ENCODE assay signal across 14 cellular contexts in the genomic region with DNA sequence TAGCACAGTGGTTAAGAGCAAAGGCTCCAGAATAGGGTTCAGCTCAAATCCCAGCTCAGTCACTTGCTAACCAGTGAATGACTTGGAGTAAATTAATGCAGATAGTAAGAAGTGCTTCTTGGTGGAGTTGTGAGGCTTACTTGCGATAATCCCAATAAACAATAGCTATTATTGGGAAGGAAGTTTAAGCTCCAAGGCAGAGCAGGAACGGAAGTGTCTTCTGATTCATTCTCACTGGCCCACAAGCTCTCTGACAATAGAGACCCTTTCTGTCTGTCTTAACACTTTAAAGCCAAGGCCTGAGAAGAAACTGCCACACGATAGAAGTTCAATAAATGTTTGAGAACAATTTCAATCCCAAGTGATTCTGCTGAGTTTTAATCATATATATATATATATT.
DNase-seq lines count a peak whose midpoint lies in the region; ATAC-seq and TF ChIP-seq lines count a peak whose summit lies in the region.
"Had no signal": no experiment of that assay in that cellular context is flagged by ENCODE, and none has a peak within 500 bp of the region (broad histone marks: within the 10 kb centered on the region; RNA-seq: fewer than 3 reads in every experiment).

No MANE protein-coding gene starts in this region.

- H3K9me3 ChIP-seq in cardiac muscle cell (ENCODE audit: low read depth): no peaks in the 10 kb centered on the region

- peaks cover 59% of the 10 kb centered on the region for H3K4me1 Mint-ChIP-seq in nephron progenitor cell
- H3K4me1 Mint-ChIP-seq: B cell had no signal

- H3K27ac Mint-ChIP-seq in nephron progenitor cell: peak overlapping the region; percentile 18
- H3K27ac Mint-ChIP-seq: B cell; CD4-positive, alpha-beta T cell had no signal

- no peak overlapping the region for H3K4me3 ChIP-seq in cardiac muscle cell
- H3K4me3 ChIP-seq: GM23248 had no signal

- no peak for ATAC-seq in Right ventricle myocardium superior (ENCODE audit: poor library complexity)
- ATAC-seq: HCT116 had no signal

- no peaks in the 10 kb centered on the region for H3K27me3 Mint-ChIP-seq in nephron progenitor cell (ENCODE audit: low read depth, poor library complexity)

- H3K27ac ChIP-seq in cardiac muscle cell: peak overlapping the region; percentile 31
- H3K27ac ChIP-seq: GM23248 had no signal

- peaks cover 92% of the 10 kb centered on the region for H3K4me1 ChIP-seq in cardiac muscle cell (ENCODE audit: low read depth)

- no peak overlapping the region for H3K4me3 Mint-ChIP-seq in nephron progenitor cell
- H3K4me3 Mint-ChIP-seq: B cell; CD4-positive, alpha-beta T cell had no signal

- H3K9me3 Mint-ChIP-seq in nephron progenitor cell: no peaks in the 10 kb centered on the region
- H3K9me3 Mint-ChIP-seq: CD4-positive, alpha-beta T cell had no signal

- DNase-seq in cardiac muscle cell (ENCODE audit: low read depth in 1 of 2, low spot score in 1 of 2) (no peak), Right ventricle myocardium superior (no peak), dermis blood vessel endothelial cell (peak; percentile 77), nephron progenitor cell (no peak), NCI-H524 treated with DMSO at 0.1 percent for 48 hours (lab: John Stamatoyannopoulos, UW) (no peak), DMS153 treated with DMSO at 0.1 percent for 48 hours (lab: John Stamatoyannopoulos, UW; ENCODE audit: unreplicated experiment) (no peak)
- no peak for DNase-seq in stimulated activated CD4-positive, alpha-beta T cell treated with anti-CD3 and anti-CD28 coated beads, Interleukin-2, amount 100 ng/mL, for 24 hours
- DNase-seq: C1 segment of cervical spinal cord; CD4-positive, alpha-beta T cell; DMS79 treated with DMSO at 0.1 percent for 48 hours; EL; GM23248 had no signal

- H3K36me3 ChIP-seq in cardiac muscle cell: no peaks in the 10 kb centered on the region

- H3K27me3 ChIP-seq in cardiac muscle cell: no peaks in the 10 kb centered on the region

- intact Hi-C loops in Right ventricle myocardium superior (cut with DNase I): no loop called here

- no peaks in the 10 kb centered on the region for H3K36me3 Mint-ChIP-seq in nephron progenitor cell (ENCODE audit: low read depth)

- no peak for TF ChIP-seq CTCF in cardiac muscle cell (IDR thresholded peaks at IDR 0.05; ENCODE audit: low read depth, low read length)
- no peak for TF ChIP-seq CTCF in nephron progenitor cell (IDR thresholded peaks at IDR 0.05)
